In genomic region chr2:52765735-52766134, GRCh38 we compare ENCODE assay signal across 34 cellular contexts.
"Had no signal": no experiment of that assay in that cellular context is flagged by ENCODE, and none has a peak within 500 bp of the region (broad histone marks: within the 10 kb centered on the region; RNA-seq: fewer than 3 reads in every experiment).

No MANE protein-coding gene starts in this region.

- H3K27me3 ChIP-seq: MG63 had no signal

- DNase-seq: Karpas-422, Kasumi-1, MG63, MM.1S, MV-4-11, NCI-H1048, NCI-H1092, NCI-H1092 treated with DMSO at 0.1 percent for 48 hours, NCI-H1105, NCI-H1105 treated with DMSO at 0.1 percent for 48 hours, NCI-H1417, NCI-H1417 treated with DMSO at 0.1 percent for 48 hours, NCI-H1436, NCI-H1436 treated with DMSO at 0.1 percent for 48 hours, NCI-H146, NCI-H1694, NCI-H1694 treated with DMSO at 0.1 percent for 48 hours, NCI-H187, NCI-H187 treated with DMSO at 0.1 percent for 48 hours, NCI-H1930, NCI-H2029, NCI-H2029 treated with DMSO at 0.1 percent for 48 hours, NCI-H2081, NCI-H2081 treated with DMSO at 0.1 percent for 48 hours, NCI-H2107, NCI-H2171, NCI-H2171 treated with DMSO at 0.1 percent for 48 hours, NCI-H2227 treated with DMSO at 0.1 percent for 48 hours, NCI-H226, NCI-H345, NCI-H446, NCI-H446 treated with DMSO at 0.1 percent for 48 hours, NCI-H510A, NCI-H510A treated with DMSO at 0.1 percent for 48 hours had no signal

- H3K36me3 ChIP-seq: MG63 had no signal

- H3K4me3 ChIP-seq: MG63 had no signal

- H3K9me3 ChIP-seq: MG63 had no signal
